Comparison of ENCODE assay signal across 9 cellular contexts in the genomic region with DNA sequence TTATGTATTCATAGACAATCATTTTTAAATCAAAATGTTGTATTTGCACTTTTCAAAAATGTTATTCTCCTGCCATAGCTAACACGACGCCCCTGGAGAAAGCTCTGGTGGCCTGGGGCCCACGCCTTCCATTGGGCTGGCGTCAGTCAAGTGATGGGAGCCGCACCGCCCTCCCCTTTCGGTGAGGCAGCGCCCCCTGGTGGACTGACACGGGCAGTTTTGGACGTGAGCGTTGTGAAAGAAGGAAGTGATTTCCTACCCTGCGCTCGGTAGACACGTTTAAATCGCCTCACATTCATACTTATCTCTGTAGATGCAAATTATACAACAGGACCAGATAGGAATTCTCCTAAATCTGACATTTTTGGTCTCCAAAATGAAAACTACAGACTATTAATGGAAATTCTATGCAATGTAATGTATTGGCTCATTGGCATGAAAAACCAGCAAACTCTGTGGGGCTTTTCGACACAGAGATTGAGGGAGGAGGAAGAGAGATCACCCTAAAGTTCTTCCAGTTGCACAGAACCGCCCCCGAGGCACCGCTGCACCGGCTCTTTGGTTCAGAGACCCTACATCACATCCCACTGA.
DNase-seq lines count a peak whose midpoint lies in the region; ATAC-seq and TF ChIP-seq lines count a peak whose summit lies in the region.
"Had no signal": no experiment of that assay in that cellular context is flagged by ENCODE, and none has a peak within 500 bp of the region (broad histone marks: within the 10 kb centered on the region; RNA-seq: fewer than 3 reads in every experiment).

No MANE protein-coding gene starts in this region.

- BruUV-seq in Panc1 (replicated peaks; lab: Mats Ljungman, UMichigan): no TSS peak

- no peaks in the 10 kb centered on the region for H3K36me3 ChIP-seq in Panc1 (ENCODE audit: control insufficient read depth, insufficient read depth, low read length)

- H3K9me3 Mint-ChIP-seq in memory B cell: no peaks in the 10 kb centered on the region
- H3K9me3 Mint-ChIP-seq: T-helper 1 cell treated with Interleukin-12 subunit alpha and Interleukin-12 subunit beta and Interleukin-4 antibody, amounts not matched to agents 30 μg/mL and 1 μg/mL, for 36 hours had no signal

- no peaks in the 10 kb centered on the region for H3K27me3 ChIP-seq in Panc1 (ENCODE audit: control insufficient read depth, insufficient read depth, low read length)

- POLR2A ChIA-PET in Panc1 (lab: Charles Lee): no interaction called here

- no peaks in the 10 kb centered on the region for H3K27me3 Mint-ChIP-seq in memory B cell

- H3K27ac Mint-ChIP-seq in memory B cell: no peak overlapping the region
- H3K27ac Mint-ChIP-seq: T-helper 1 cell treated with Interleukin-12 subunit alpha and Interleukin-12 subunit beta and Interleukin-4 antibody, amounts not matched to agents 30 μg/mL and 1 μg/mL, for 36 hours had no signal

- no peak overlapping the region for H3K4me3 ChIP-seq in Panc1 (ENCODE audit: low read depth in 2 of 2, low read length in 2 of 2)

- in situ Hi-C loops in Panc1 (cut with HindIII; ENCODE audit: low pct_unique_long_range_greater_than_20kb, low sequenced_read_pairs): no loop called here

- no peak overlapping the region for H3K27ac ChIP-seq in Panc1 (ENCODE audit: low read length)
- no peak overlapping the region for H3K27ac ChIP-seq in caudate nucleus (ENCODE audit: low read depth, low read length)

- no peak overlapping the region for H3K4me3 Mint-ChIP-seq in memory B cell
- H3K4me3 Mint-ChIP-seq: T-helper 1 cell treated with Interleukin-12 subunit alpha and Interleukin-12 subunit beta and Interleukin-4 antibody, amounts not matched to agents 30 μg/mL and 1 μg/mL, for 36 hours had no signal

- DNase-seq in DMS114 treated with DMSO at 0.1 percent for 48 hours (lab: John Stamatoyannopoulos, UW; ENCODE audit: unreplicated experiment): peak; percentile 30
- peak; percentile 12 for DNase-seq in Panc1 (ENCODE audit: low read depth, low spot score)
- DNase-seq in caudate nucleus (lab: John Stamatoyannopoulos, UW): peak in 36 of 61 donors; percentile 0 to 46 (median 10)
- DNase-seq in memory B cell (ENCODE audit: low spot score in 2 of 2): peak; percentile 3 to 26
- DNase-seq in superior temporal gyrus (ENCODE audit: extremely low spot score): peak; percentile 73
- no peak for DNase-seq in stimulated activated naive CD4-positive, alpha-beta T cell (lab: John Stamatoyannopoulos, UW)

- CTCF ChIA-PET in Panc1 (lab: Charles Lee): no interaction called here

- H3K9me3 ChIP-seq in Panc1 (ENCODE audit: control insufficient read depth, insufficient read depth, low read depth, low read length): no peaks in the 10 kb centered on the region

- peak; percentile 84 for TF ChIP-seq CTCF in Panc1 (IDR thresholded peaks at IDR 0.05)

- H3K4me1 Mint-ChIP-seq in memory B cell: no peaks in the 10 kb centered on the region

- no peaks in the 10 kb centered on the region for H3K36me3 Mint-ChIP-seq in memory B cell

- ATAC-seq in GM19438 (IDR thresholded peaks at IDR 0.05; ENCODE audit: low read depth, unreplicated experiment) (peak; percentile 97), HG03521 (IDR thresholded peaks at IDR 0.05; ENCODE audit: unreplicated experiment) (peak; percentile 95), Panc1 (peak; percentile 76; the same call in 1 of the 2 replicates), memory B cell (ENCODE audit: low read depth) (peak; percentile 44)

- H3K4me1 ChIP-seq in Panc1 (ENCODE audit: control insufficient read depth, insufficient read depth, low read length): no peaks in the 10 kb centered on the region

- intact Hi-C loops in Panc1 (cut with micrococcal nuclease; ENCODE audit: unreplicated experiment): loop anchor here (1.0 to 10.0 kb wide), 2 partner anchors 351 to 1407 kb away; no protein-coding TSS in a partner anchor

Comparison
In these comparisons a context has a peak if more than half of its experiments do, and no peak if none do; other contexts are left out.
1. DNase-seq: peak in DMS114 treated with DMSO at 0.1 percent for 48 hours (single experiment), Panc1 (single experiment), caudate nucleus (36 of 61), memory B cell (2 of 2) and superior temporal gyrus (single experiment); none in stimulated activated naive CD4-positive, alpha-beta T cell (0 of 6).
2. ATAC-seq: peak in every context shown above with its lines; median percentile 97 in GM19438; 95 in HG03521; 76 in Panc1; 44 in memory B cell.